10 cellular contexts compared by ENCODE assay signal in genomic region chr5:378301-378891, GRCh38. TPM values are rescaled to one million over a fixed set of nuclear protein-coding genes. Genes with fewer than 3 reads are reported as not detected.
DNase-seq lines count a peak whose midpoint lies in the region; ATAC-seq, FAIRE-seq and TF ChIP-seq lines count a peak whose summit lies in the region.
"Had no signal": no experiment of that assay in that cellular context is flagged by ENCODE, and none has a peak within 500 bp of the region (broad histone marks: within the 10 kb centered on the region; RNA-seq: fewer than 3 reads in every experiment).

No MANE protein-coding gene starts in this region.

- DNase-seq in natural killer cell treated with Interleukin-12 subunit alpha and Interleukin-12 subunit beta and Interleukin-15 and Interleukin-18, amount 100 ng/mL, for 72 hours (ENCODE audit: low spot score), result no peak
- DNase-seq in natural killer cell (no peak), fibroblast of mammary gland (ENCODE audit: low read depth) (peak; percentile 45), upper lobe of right lung (peak; percentile 41), NCI-H2107 treated with DMSO at 0.1 percent for 48 hours (lab: John Stamatoyannopoulos, UW; ENCODE audit: unreplicated experiment) (no peak), urothelium cell line (ENCODE audit: low spot score) (no peak)
- DNase-seq in activated CD4-positive, alpha-beta T cell treated with anti-CD3 and anti-CD28 coated beads, Interleukin-2, amount 10 ng/mL, durations not matched to agents 24 days and 14 days, result peak; percentile 78
- DNase-seq: foreskin melanocyte, nephron progenitor cell had no signal

- no peak for TF ChIP-seq CTCF in natural killer cell (IDR thresholded peaks at IDR 0.05)
- no peak for TF ChIP-seq CTCF in fibroblast of mammary gland (conservative IDR thresholded peaks at IDR 0.05; ENCODE audit: control insufficient read depth, insufficient read depth, low read depth, low read length)
- TF ChIP-seq CTCF in upper lobe of right lung (IDR thresholded peaks at IDR 0.05), result no peak

- peaks cover 22 to 26% of the 10 kb centered on the region in 2 donors for H3K4me1 Mint-ChIP-seq in natural killer cell treated with Interleukin-12 subunit alpha and Interleukin-12 subunit beta and Interleukin-15 and Interleukin-18, amount 100 ng/mL, for 72 hours (ENCODE audit: low read depth in 2 of 2)
- no peaks in the 10 kb centered on the region for H3K4me1 Mint-ChIP-seq in natural killer cell
- H3K4me1 Mint-ChIP-seq in activated CD4-positive, alpha-beta T cell treated with anti-CD3 and anti-CD28 coated beads, Interleukin-2, amount 10 ng/mL, durations not matched to agents 24 days and 14 days, result peaks cover 58% of the 10 kb centered on the region

- intact Hi-C loops in natural killer cell (cut with micrococcal nuclease), result no loop called here
- intact Hi-C loops in activated CD4-positive, alpha-beta T cell treated with anti-CD3 and anti-CD28 coated beads, Interleukin-2, amount 10 ng/mL, durations not matched to agents 24 days and 14 days (cut with micrococcal nuclease), result loop anchor here (5.0 to 10.0 kb wide), 3 partner anchors 34 to 164 kb away; partner anchors contain the start of genes CCDC127 and SDHA
- intact Hi-C loops in upper lobe of right lung (cut with DNase I), result no loop called here

- peaks cover 6% of the 10 kb centered on the region for H3K4me1 ChIP-seq in upper lobe of right lung

- peak overlapping the region in 1 of 2 donors; percentile 71 for H3K27ac Mint-ChIP-seq in natural killer cell treated with Interleukin-12 subunit alpha and Interleukin-12 subunit beta and Interleukin-15 and Interleukin-18, amount 100 ng/mL, for 72 hours
- H3K27ac Mint-ChIP-seq in natural killer cell, result no peak overlapping the region
- peak overlapping the region; percentile 93 for H3K27ac Mint-ChIP-seq in activated CD4-positive, alpha-beta T cell treated with anti-CD3 and anti-CD28 coated beads, Interleukin-2, amount 10 ng/mL, durations not matched to agents 24 days and 14 days

- H3K27ac ChIP-seq in upper lobe of right lung, result no peak overlapping the region

- H3K27me3 Mint-ChIP-seq in natural killer cell treated with Interleukin-12 subunit alpha and Interleukin-12 subunit beta and Interleukin-15 and Interleukin-18, amount 100 ng/mL, for 72 hours, result peaks cover 0 to 5% of the 10 kb centered on the region in 2 donors
- H3K27me3 Mint-ChIP-seq in natural killer cell (ENCODE audit: low read depth in 2 of 2), result peaks cover 10 to 12% of the 10 kb centered on the region in 2 donors
- H3K27me3 Mint-ChIP-seq in activated CD4-positive, alpha-beta T cell treated with anti-CD3 and anti-CD28 coated beads, Interleukin-2, amount 10 ng/mL, durations not matched to agents 24 days and 14 days, result no peaks in the 10 kb centered on the region

- no peaks in the 10 kb centered on the region for H3K9me3 ChIP-seq in upper lobe of right lung

- H3K4me3 ChIP-seq in fibroblast of mammary gland (ENCODE audit: control insufficient read depth, low read depth, low read length) (no peak overlapping the region), upper lobe of right lung (no peak overlapping the region)

- H3K4me3 Mint-ChIP-seq in natural killer cell treated with Interleukin-12 subunit alpha and Interleukin-12 subunit beta and Interleukin-15 and Interleukin-18, amount 100 ng/mL, for 72 hours, result peak overlapping the region; percentile 55
- H3K4me3 Mint-ChIP-seq in natural killer cell, result no peak overlapping the region
- peak overlapping the region; percentile 70 for H3K4me3 Mint-ChIP-seq in activated CD4-positive, alpha-beta T cell treated with anti-CD3 and anti-CD28 coated beads, Interleukin-2, amount 10 ng/mL, durations not matched to agents 24 days and 14 days
- H3K4me3 Mint-ChIP-seq: nephron progenitor cell had no signal

- H3K27me3 ChIP-seq in upper lobe of right lung, result no peaks in the 10 kb centered on the region

- H3K36me3 Mint-ChIP-seq in natural killer cell treated with Interleukin-12 subunit alpha and Interleukin-12 subunit beta and Interleukin-15 and Interleukin-18, amount 100 ng/mL, for 72 hours, result peaks cover 9% of the 10 kb centered on the region
- H3K36me3 Mint-ChIP-seq in natural killer cell, result no peaks in the 10 kb centered on the region
- H3K36me3 Mint-ChIP-seq in activated CD4-positive, alpha-beta T cell treated with anti-CD3 and anti-CD28 coated beads, Interleukin-2, amount 10 ng/mL, durations not matched to agents 24 days and 14 days (ENCODE audit: low read depth), result peaks cover 40% of the 10 kb centered on the region

- H3K36me3 ChIP-seq in upper lobe of right lung, result no peaks in the 10 kb centered on the region

- peak; percentile 43 to 78 for ATAC-seq in natural killer cell treated with Interleukin-12 subunit alpha and Interleukin-12 subunit beta and Interleukin-15 and Interleukin-18, amount 100 ng/mL, for 72 hours
- no peak for ATAC-seq in natural killer cell
- ATAC-seq in upper lobe of right lung, result no peak
- ATAC-seq in GM21447 (IDR thresholded peaks at IDR 0.05; ENCODE audit: unreplicated experiment), result no peak

- no peaks in the 10 kb centered on the region for H3K9me3 Mint-ChIP-seq in natural killer cell treated with Interleukin-12 subunit alpha and Interleukin-12 subunit beta and Interleukin-15 and Interleukin-18, amount 100 ng/mL, for 72 hours
- no peaks in the 10 kb centered on the region for H3K9me3 Mint-ChIP-seq in natural killer cell
- H3K9me3 Mint-ChIP-seq in activated CD4-positive, alpha-beta T cell treated with anti-CD3 and anti-CD28 coated beads, Interleukin-2, amount 10 ng/mL, durations not matched to agents 24 days and 14 days, result peaks cover 9% of the 10 kb centered on the region

- no peak for FAIRE-seq in urothelium cell line (lab: Jason Lieb, UNC)

RNA-seq across cellular contexts. Expression of gene AHRR, which starts 56.9 kb away (rescaled TPM):
- total RNA-seq in natural killer cell treated with Interleukin-12 subunit alpha and Interleukin-12 subunit beta and Interleukin-15 and Interleukin-18, amount 100 ng/mL, for 72 hours, result 10 to 100 TPM in 1 of 2 donors, 1 to 10 TPM in 1; 4.1 to 11.0 TPM
- 1 to 10 TPM in 2 of 3 donors, under 1 TPM in 1; 0.88 to 1.4 (median 1.2) TPM for total RNA-seq in natural killer cell
- 25.8 and 26.0 TPM in 2 replicates for total RNA-seq in activated CD4-positive, alpha-beta T cell treated with anti-CD3 and anti-CD28 coated beads, Interleukin-2, amount 10 ng/mL, durations not matched to agents 24 days and 14 days
- 11.3 TPM for total RNA-seq in upper lobe of right lung

Comparison
In these comparisons a context has a peak if more than half of its experiments do, and no peak if none do; other contexts are left out.
1. ATAC-seq: peak in natural killer cell treated with Interleukin-12 subunit alpha and Interleukin-12 subunit beta and Interleukin-15 and Interleukin-18, amount 100 ng/mL, for 72 hours (2 of 2); none in natural killer cell (0 of 3), upper lobe of right lung (single experiment) and GM21447 (single experiment).
2. DNase-seq: peak in activated CD4-positive, alpha-beta T cell treated with anti-CD3 and anti-CD28 coated beads, Interleukin-2, amount 10 ng/mL, durations not matched to agents 24 days and 14 days (single experiment), fibroblast of mammary gland (single experiment) and upper lobe of right lung (single experiment); none in natural killer cell treated with Interleukin-12 subunit alpha and Interleukin-12 subunit beta and Interleukin-15 and Interleukin-18, amount 100 ng/mL, for 72 hours (single experiment), natural killer cell (single experiment), NCI-H2107 treated with DMSO at 0.1 percent for 48 hours (single experiment) and urothelium cell line (single experiment).